Comparison of ENCODE assay signal across 14 cellular contexts in the genomic region with DNA sequence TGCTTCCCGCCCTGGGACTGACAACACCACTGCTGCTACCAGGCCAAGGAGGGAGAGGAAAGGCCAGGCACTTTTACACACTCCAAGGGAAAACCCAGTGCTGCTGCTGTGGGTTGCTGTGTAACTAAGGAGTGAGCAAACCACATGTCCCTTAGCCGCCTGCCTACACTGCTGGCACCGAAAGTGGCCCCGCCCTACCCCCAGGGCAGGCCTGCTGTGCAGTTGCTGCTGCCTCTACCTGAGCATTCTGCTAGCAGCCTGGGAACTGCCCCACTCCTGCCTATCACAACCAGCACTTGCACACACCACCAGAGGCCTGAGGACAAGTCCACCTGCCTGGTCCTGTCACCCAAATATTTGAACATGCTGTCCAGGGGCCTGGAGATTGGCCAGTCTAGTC.
A peak's percentile ranks its signal among the peaks of the same experiment; 100 is the strongest.
DNase-seq lines count a peak whose midpoint lies in the region; ATAC-seq and TF ChIP-seq lines count a peak whose summit lies in the region.
"Had no signal": no experiment of that assay in that cellular context is flagged by ENCODE, and none has a peak within 500 bp of the region (broad histone marks: within the 10 kb centered on the region; RNA-seq: fewer than 3 reads in every experiment).

No MANE protein-coding gene starts in this region.

- peak; percentile 42 for DNase-seq in MCF 10A (ENCODE audit: unreplicated experiment)
- no peak for DNase-seq in breast epithelium (ENCODE audit: low spot score in 2 of 2)
- DNase-seq in chondrocyte (ENCODE audit: low spot score) = peak; percentile 64
- peak; percentile 31 for DNase-seq in osteoblast (ENCODE audit: insufficient read length, low spot score, missing footprints)
- no peak for DNase-seq in RWPE1 (ENCODE audit: low spot score)
- no peak for DNase-seq in activated T-cell treated with anti-CD3 and anti-CD28 coated beads, Interleukin-2, amount 50 U/mL, for 72 hours
- DNase-seq in Peyer's patch = no peak
- DNase-seq: 8988T; AML-193; CD4-positive, CD25-positive, alpha-beta regulatory T cell; DMS53; GM23248 had no signal

- H3K36me3 ChIP-seq in breast epithelium (no peaks in the 10 kb centered on the region), osteoblast (ENCODE audit: insufficient read depth, low read length) (no peaks in the 10 kb centered on the region), Peyer's patch (no peaks in the 10 kb centered on the region)
- H3K36me3 ChIP-seq: BLaER1 treated with 17β-estradiol and CSF1 and Interleukin-3, amounts not matched to agents 10 nM and 100 nM had no signal

- H3K79me2 ChIP-seq in osteoblast (ENCODE audit: insufficient read depth, low read length) = no peaks in the 10 kb centered on the region

- H3K36me3 Mint-ChIP-seq in MCF 10A (ENCODE audit: insufficient read depth, unreplicated experiment) (no peaks in the 10 kb centered on the region), chondrocyte (ENCODE audit: low read depth) (peaks cover 11% of the 10 kb centered on the region)
- peaks cover 0 to 6% of the 10 kb centered on the region in 2 donors for H3K36me3 Mint-ChIP-seq in activated T-cell treated with anti-CD3 and anti-CD28 coated beads, Interleukin-2, amount 50 U/mL, for 72 hours (ENCODE audit: insufficient read depth in 2 of 2)
- H3K36me3 Mint-ChIP-seq: CD4-positive, CD25-positive, alpha-beta regulatory T cell had no signal

- POLR2A ChIA-PET in MCF 10A (lab: Yijun Ruan, JAX) (no interaction called here), RWPE1 (lab: Yijun Ruan, JAX; ENCODE audit: low non-redundant PET) (no interaction called here)

- H3K27me3 Mint-ChIP-seq in MCF 10A (ENCODE audit: insufficient read depth, unreplicated experiment) = no peaks in the 10 kb centered on the region
- H3K27me3 Mint-ChIP-seq in chondrocyte (ENCODE audit: low read depth) = no peaks in the 10 kb centered on the region
- H3K27me3 Mint-ChIP-seq in activated T-cell treated with anti-CD3 and anti-CD28 coated beads, Interleukin-2, amount 50 U/mL, for 72 hours (ENCODE audit: low read depth) = no peaks in the 10 kb centered on the region
- H3K27me3 Mint-ChIP-seq: CD4-positive, CD25-positive, alpha-beta regulatory T cell had no signal

- H3K27ac ChIP-seq in breast epithelium (no peak overlapping the region), osteoblast (ENCODE audit: low read depth, low read length) (no peak overlapping the region), RWPE1 (no peak overlapping the region), Peyer's patch (no peak overlapping the region)
- H3K27ac ChIP-seq: BLaER1 treated with 17β-estradiol and CSF1 and Interleukin-3, amounts not matched to agents 10 nM and 100 nM; GM23248; HL-60 had no signal

- intact Hi-C loops in MCF 10A (cut with micrococcal nuclease) (no loop called here), breast epithelium (cut with DNase I; ENCODE audit: low total_unique reads) (loop anchor here (5.0 kb wide), 1 partner anchor 510 kb away; no protein-coding TSS in a partner anchor)

- TF ChIP-seq CTCF in MCF 10A (IDR thresholded peaks at IDR 0.05; ENCODE audit: unreplicated experiment) (no peak), breast epithelium (IDR thresholded peaks at IDR 0.05) (no peak), chondrocyte (IDR thresholded peaks at IDR 0.05) (no peak), osteoblast (IDR thresholded peaks at IDR 0.05; ENCODE audit: extremely low read depth, low read depth, low read length) (no peak), RWPE1 (conservative IDR thresholded peaks at IDR 0.05; ENCODE audit: low read depth) (no peak), Peyer's patch (IDR thresholded peaks at IDR 0.05) (no peak)

- TF ChIP-seq POLR2A in breast epithelium (IDR thresholded peaks at IDR 0.05) (no peak), Peyer's patch (IDR thresholded peaks at IDR 0.05) (no peak)

- H3K9me3 Mint-ChIP-seq in MCF 10A (ENCODE audit: unreplicated experiment) = peaks cover 25% of the 10 kb centered on the region
- H3K9me3 Mint-ChIP-seq in chondrocyte (ENCODE audit: low read depth) = peaks cover 35% of the 10 kb centered on the region
- peaks cover 5 to 7% of the 10 kb centered on the region in 2 donors for H3K9me3 Mint-ChIP-seq in activated T-cell treated with anti-CD3 and anti-CD28 coated beads, Interleukin-2, amount 50 U/mL, for 72 hours

- CTCF ChIA-PET in MCF 10A (lab: Yijun Ruan, JAX) (interaction anchor here (0.5 to 0.6 kb wide), 2 partner anchors 17 to 981 kb away, joined by 3 read pairs; no protein-coding TSS in a partner anchor), RWPE1 (lab: Yijun Ruan, JAX) (no interaction called here)

- H3K27me3 ChIP-seq in breast epithelium (no peaks in the 10 kb centered on the region), osteoblast (ENCODE audit: insufficient read depth, low read length) (no peaks in the 10 kb centered on the region), Peyer's patch (no peaks in the 10 kb centered on the region)

- H3K4me1 ChIP-seq in breast epithelium (no peaks in the 10 kb centered on the region), osteoblast (ENCODE audit: insufficient read depth, low read length) (no peaks in the 10 kb centered on the region), Peyer's patch (no peaks in the 10 kb centered on the region)

- H3K9me3 ChIP-seq in breast epithelium (peaks cover 12 to 41% of the 10 kb centered on the region in 2 donors), osteoblast (ENCODE audit: low read depth, low read length) (peaks cover 2% of the 10 kb centered on the region), Peyer's patch (peaks cover 0 to 9% (median 0%) of the 10 kb centered on the region in 4 donors)

- no TSS peak for BruUV-seq in MCF 10A (replicated peaks; lab: Mats Ljungman, UMichigan)

- no peak overlapping the region for H3K27ac Mint-ChIP-seq in MCF 10A (ENCODE audit: low read depth, unreplicated experiment)
- H3K27ac Mint-ChIP-seq in chondrocyte (ENCODE audit: unreplicated experiment) = no peak overlapping the region
- no peak overlapping the region for H3K27ac Mint-ChIP-seq in activated T-cell treated with anti-CD3 and anti-CD28 coated beads, Interleukin-2, amount 50 U/mL, for 72 hours
- H3K27ac Mint-ChIP-seq: CD4-positive, CD25-positive, alpha-beta regulatory T cell had no signal

- no peaks in the 10 kb centered on the region for H4K20me1 ChIP-seq in osteoblast (ENCODE audit: insufficient read depth, low read length)

- no peak overlapping the region for H3K4me3 Mint-ChIP-seq in MCF 10A (ENCODE audit: unreplicated experiment)
- H3K4me3 Mint-ChIP-seq in chondrocyte (ENCODE audit: unreplicated experiment) = no peak overlapping the region
- H3K4me3 Mint-ChIP-seq in activated T-cell treated with anti-CD3 and anti-CD28 coated beads, Interleukin-2, amount 50 U/mL, for 72 hours = no peak overlapping the region
- H3K4me3 Mint-ChIP-seq: CD4-positive, CD25-positive, alpha-beta regulatory T cell had no signal

- no peak for ATAC-seq in activated T-cell treated with anti-CD3 and anti-CD28 coated beads, Interleukin-2, amount 50 U/mL, for 72 hours (replicated peaks in 1 of 2)

- H3K4me1 Mint-ChIP-seq in MCF 10A (ENCODE audit: insufficient read depth, unreplicated experiment) (no peaks in the 10 kb centered on the region), chondrocyte (ENCODE audit: low read depth) (no peaks in the 10 kb centered on the region)
- H3K4me1 Mint-ChIP-seq in activated T-cell treated with anti-CD3 and anti-CD28 coated beads, Interleukin-2, amount 50 U/mL, for 72 hours (ENCODE audit: low read depth) = no peaks in the 10 kb centered on the region
- H3K4me1 Mint-ChIP-seq: CD4-positive, CD25-positive, alpha-beta regulatory T cell had no signal

- no peak overlapping the region for H3K4me2 ChIP-seq in osteoblast (ENCODE audit: insufficient read depth, low read length)
- H3K4me2 ChIP-seq: BLaER1 treated with 17β-estradiol and CSF1 and Interleukin-3, amounts not matched to agents 10 nM and 100 nM had no signal

- H2AFZ ChIP-seq in osteoblast (ENCODE audit: low read length) = no peak overlapping the region
- H2AFZ ChIP-seq: GM23248 had no signal

- no peak overlapping the region for H3K4me3 ChIP-seq in breast epithelium
- H3K4me3 ChIP-seq in osteoblast (ENCODE audit: insufficient read depth, low read length) = no peak overlapping the region
- no peak overlapping the region for H3K4me3 ChIP-seq in Peyer's patch
- H3K4me3 ChIP-seq: BLaER1 treated with 17β-estradiol and CSF1 and Interleukin-3, amounts not matched to agents 10 nM and 100 nM; GM23248 had no signal

Comparison
In these comparisons a context has a peak if more than half of its experiments do, and no peak if none do; other contexts are left out.
1. DNase-seq: peak in MCF 10A (single experiment), chondrocyte (single experiment) and osteoblast (single experiment); none in breast epithelium (0 of 2), RWPE1 (single experiment), activated T-cell treated with anti-CD3 and anti-CD28 coated beads, Interleukin-2, amount 50 U/mL, for 72 hours (0 of 2) and Peyer's patch (0 of 3).